In the genomic region with DNA sequence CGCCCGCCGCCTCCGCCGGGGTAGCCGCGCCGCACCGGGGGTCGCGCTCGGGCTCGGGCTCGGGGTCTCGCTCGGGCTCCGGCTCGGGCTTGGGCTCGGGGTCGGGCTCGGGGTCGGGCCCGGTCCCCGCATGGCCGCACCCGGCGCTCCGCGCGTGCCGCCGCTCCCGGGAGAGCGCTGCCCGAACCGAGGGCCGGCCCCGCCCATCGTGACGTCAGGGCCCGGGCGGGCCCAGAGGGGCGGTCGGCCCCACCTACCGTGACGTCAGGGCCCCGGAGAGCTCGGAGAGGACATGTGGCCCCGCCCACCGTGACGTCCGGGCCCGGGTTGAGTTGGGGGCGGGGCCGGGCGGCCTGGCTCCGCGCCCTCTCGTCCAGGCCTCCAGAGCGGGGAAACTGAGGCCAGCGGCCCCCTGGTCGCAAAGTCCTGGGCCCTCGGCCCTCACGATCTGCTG, we compare ENCODE assay signal across 1 cellular context.
TF ChIP-seq lines count a peak whose summit lies in the region.

A gene with protein sequence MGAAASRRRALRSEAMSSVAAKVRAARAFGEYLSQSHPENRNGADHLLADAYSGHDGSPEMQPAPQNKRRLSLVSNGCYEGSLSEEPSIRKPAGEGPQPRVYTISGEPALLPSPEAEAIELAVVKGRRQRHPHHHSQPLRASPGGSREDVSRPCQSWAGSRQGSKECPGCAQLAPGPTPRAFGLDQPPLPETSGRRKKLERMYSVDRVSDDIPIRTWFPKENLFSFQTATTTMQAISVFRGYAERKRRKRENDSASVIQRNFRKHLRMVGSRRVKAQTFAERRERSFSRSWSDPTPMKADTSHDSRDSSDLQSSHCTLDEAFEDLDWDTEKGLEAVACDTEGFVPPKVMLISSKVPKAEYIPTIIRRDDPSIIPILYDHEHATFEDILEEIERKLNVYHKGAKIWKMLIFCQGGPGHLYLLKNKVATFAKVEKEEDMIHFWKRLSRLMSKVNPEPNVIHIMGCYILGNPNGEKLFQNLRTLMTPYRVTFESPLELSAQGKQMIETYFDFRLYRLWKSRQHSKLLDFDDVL (minus strand): TSS at position 188 of the 454 bp plus-strand sequence. CDS start 232 bp downstream, outside the sequence.

TF ChIP-seq in H1, 55 proteins besides CTCF, POLR2A, EP300 and RAD21:
- TF ChIP-seq, protein P1, sequence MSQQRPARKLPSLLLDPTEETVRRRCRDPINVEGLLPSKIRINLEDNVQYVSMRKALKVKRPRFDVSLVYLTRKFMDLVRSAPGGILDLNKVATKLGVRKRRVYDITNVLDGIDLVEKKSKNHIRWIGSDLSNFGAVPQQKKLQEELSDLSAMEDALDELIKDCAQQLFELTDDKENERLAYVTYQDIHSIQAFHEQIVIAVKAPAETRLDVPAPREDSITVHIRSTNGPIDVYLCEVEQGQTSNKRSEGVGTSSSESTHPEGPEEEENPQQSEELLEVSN (IDR thresholded peaks at IDR 0.05): no peak
- 0 out of 2 replicates have a peak, but pooled peaks have one; percentile 40 for TF ChIP-seq TAF1 (IDR thresholded peaks at IDR 0.05; ENCODE audit: low read depth, low read length)
- no peak for TF ChIP-seq CTBP2 (IDR thresholded peaks at IDR 0.05; ENCODE audit: borderline replicate concordance, insufficient read depth, insufficient read length, low read length)
- no peak for TF ChIP-seq TAF7 (optimal IDR thresholded peaks at IDR 0.05; ENCODE audit: borderline replicate concordance, low read depth, low read length)
- TF ChIP-seq CHD2 (IDR thresholded peaks at IDR 0.05; ENCODE audit: low read length): no peak
- TF ChIP-seq MAFK (IDR thresholded peaks at IDR 0.05; ENCODE audit: low read depth, low read length): no peak
- no peak for TF ChIP-seq RBBP5 (IDR thresholded peaks at IDR 0.05; ENCODE audit: borderline replicate concordance, low read depth, low read length)
- TF ChIP-seq SIN3A (conservative IDR thresholded peaks at IDR 0.05 in 1 of 2, IDR thresholded peaks at IDR 0.05 in 1 of 2; ENCODE audit: low read depth in 1 of 2, low read length in 2 of 2): no peak
- no peak for TF ChIP-seq KDM5A (IDR thresholded peaks at IDR 0.05; ENCODE audit: low read length)
- TF ChIP-seq TEAD4 (IDR thresholded peaks at IDR 0.05; ENCODE audit: low read depth, low read length): no peak
- no peak for TF ChIP-seq RNF2 (IDR thresholded peaks at IDR 0.05; ENCODE audit: borderline replicate concordance, low read depth, low read length, missing control alignments, poor library complexity, severe bottlenecking)
- TF ChIP-seq, protein P2, sequence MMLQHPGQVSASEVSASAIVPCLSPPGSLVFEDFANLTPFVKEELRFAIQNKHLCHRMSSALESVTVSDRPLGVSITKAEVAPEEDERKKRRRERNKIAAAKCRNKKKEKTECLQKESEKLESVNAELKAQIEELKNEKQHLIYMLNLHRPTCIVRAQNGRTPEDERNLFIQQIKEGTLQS (IDR thresholded peaks at IDR 0.05; ENCODE audit: insufficient read depth, low read depth, low read length): no peak
- no peak for TF ChIP-seq CBX8 (IDR thresholded peaks at IDR 0.05; ENCODE audit: borderline replicate concordance, low read depth, low read length)
- peak; percentile 58; the same call in 1 of the 2 replicates for TF ChIP-seq SP4 (IDR thresholded peaks at IDR 0.05; ENCODE audit: low read length)
- TF ChIP-seq KDM4A (IDR thresholded peaks at IDR 0.05; ENCODE audit: low read depth, low read length, severe bottlenecking): peak; percentile 41
- TF ChIP-seq PHF8 (conservative IDR thresholded peaks at IDR 0.05; ENCODE audit: low read depth, low read length): 0 out of 2 replicates have a peak, but pooled peaks have one; percentile 28
- no peak for TF ChIP-seq NANOG (IDR thresholded peaks at IDR 0.05; ENCODE audit: insufficient read depth, low read depth, low read length, poor library complexity, severe bottlenecking)
- no peak for TF ChIP-seq SIX5 (IDR thresholded peaks at IDR 0.05; ENCODE audit: low read depth, low read length)
- TF ChIP-seq KDM1A (IDR thresholded peaks at IDR 0.05; ENCODE audit: borderline replicate concordance, low read length): no peak
- TF ChIP-seq EGR1 (IDR thresholded peaks at IDR 0.05; ENCODE audit: borderline replicate concordance, low read depth, low read length): no peak
- no peak for TF ChIP-seq ASH2L (IDR thresholded peaks at IDR 0.05; ENCODE audit: low read length)
- peak; percentile 20; the same call in 1 of the 2 replicates for TF ChIP-seq JUND (IDR thresholded peaks at IDR 0.05; ENCODE audit: low read length)
- no peak for TF ChIP-seq HDAC2 (IDR thresholded peaks at IDR 0.05; ENCODE audit: borderline replicate concordance in 1 of 2, low read depth in 2 of 2, low read length in 2 of 2)
- no peak for TF ChIP-seq SP2 (IDR thresholded peaks at IDR 0.05; ENCODE audit: low read length)
- peak; percentile 87 for TF ChIP-seq CREB1 (IDR thresholded peaks at IDR 0.05)
- TF ChIP-seq, protein P3, sequence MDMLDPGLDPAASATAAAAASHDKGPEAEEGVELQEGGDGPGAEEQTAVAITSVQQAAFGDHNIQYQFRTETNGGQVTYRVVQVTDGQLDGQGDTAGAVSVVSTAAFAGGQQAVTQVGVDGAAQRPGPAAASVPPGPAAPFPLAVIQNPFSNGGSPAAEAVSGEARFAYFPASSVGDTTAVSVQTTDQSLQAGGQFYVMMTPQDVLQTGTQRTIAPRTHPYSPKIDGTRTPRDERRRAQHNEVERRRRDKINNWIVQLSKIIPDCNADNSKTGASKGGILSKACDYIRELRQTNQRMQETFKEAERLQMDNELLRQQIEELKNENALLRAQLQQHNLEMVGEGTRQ (IDR thresholded peaks at IDR 0.05; ENCODE audit: low read length): peak; percentile 24; the same call in 1 of the 2 replicates
- TF ChIP-seq HDAC6 (IDR thresholded peaks at IDR 0.05; ENCODE audit: low read depth, low read length): no peak
- no peak for TF ChIP-seq TBP (IDR thresholded peaks at IDR 0.05; ENCODE audit: low read depth, low read length)
- TF ChIP-seq SIRT6 (IDR thresholded peaks at IDR 0.05; ENCODE audit: low read length): no peak
- TF ChIP-seq SP1 (IDR thresholded peaks at IDR 0.05; ENCODE audit: low read depth, low read length): peak; percentile 50; the same call in 1 of the 2 replicates
- TF ChIP-seq SAP30 (IDR thresholded peaks at IDR 0.05; ENCODE audit: insufficient read depth, insufficient replicate concordance, low read length): no peak
- TF ChIP-seq BRCA1 (IDR thresholded peaks at IDR 0.05; ENCODE audit: low read depth, low read length): no peak
- no peak for TF ChIP-seq GABPA (IDR thresholded peaks at IDR 0.05; ENCODE audit: borderline replicate concordance, insufficient read depth, low read length)
- TF ChIP-seq RXRA (IDR thresholded peaks at IDR 0.05; ENCODE audit: insufficient read depth, low read depth, low read length): no peak
- no peak for TF ChIP-seq TCF12 (IDR thresholded peaks at IDR 0.05; ENCODE audit: low read depth, low read length)
- no peak for TF ChIP-seq NRF1 (IDR thresholded peaks at IDR 0.05; ENCODE audit: low read depth, low read length)
- TF ChIP-seq CEBPB (IDR thresholded peaks at IDR 0.05; ENCODE audit: low read depth, low read length): no peak
- no peak for TF ChIP-seq SUZ12 (IDR thresholded peaks at IDR 0.05; ENCODE audit: low read length)
- no peak for TF ChIP-seq BCL11A (IDR thresholded peaks at IDR 0.05; ENCODE audit: low read depth in 2 of 2, low read length in 2 of 2)
TF ChIP-seq in H1: peak in this region for 8.
